ENCODE assay signal across 13 cellular contexts in the genomic region with DNA sequence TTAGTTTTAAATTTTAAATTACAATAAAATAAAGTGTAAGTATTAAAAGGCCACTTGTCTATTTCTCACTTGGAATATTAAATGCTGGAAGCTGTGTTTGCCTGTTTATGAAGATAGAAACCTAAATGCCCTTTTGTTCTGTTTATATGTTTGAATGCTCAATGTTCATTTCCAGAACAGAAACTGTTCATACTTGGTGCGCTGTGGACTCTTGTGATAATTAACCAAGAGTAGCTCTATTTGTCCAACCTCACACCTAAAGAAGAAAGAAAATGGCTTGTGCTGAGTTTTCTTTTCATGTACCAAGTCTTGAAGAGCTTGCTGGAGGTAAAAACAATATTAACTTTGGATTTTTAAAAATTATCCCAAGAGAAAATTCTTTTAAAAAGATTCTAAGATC. TPM values are rescaled to one million over a fixed set of nuclear protein-coding genes. Genes with fewer than 3 reads are reported as not detected.
DNase-seq lines count a peak whose midpoint lies in the region; ATAC-seq and TF ChIP-seq lines count a peak whose summit lies in the region.
"Had no signal": no experiment of that assay in that cellular context is flagged by ENCODE, and none has a peak within 500 bp of the region (broad histone marks: within the 10 kb centered on the region; RNA-seq: fewer than 3 reads in every experiment).

No MANE protein-coding gene starts in this region.

- H3K4me2 ChIP-seq in hepatocyte = peak overlapping the region; percentile 82

- H3K27me3 ChIP-seq in hepatocyte = no peaks in the 10 kb centered on the region
- H3K27me3 ChIP-seq: pancreas had no signal

- H3K36me3 ChIP-seq in hepatocyte (replicated peaks; ENCODE audit: insufficient read depth, low read depth) = no peaks in the 10 kb centered on the region
- H3K36me3 ChIP-seq: pancreas had no signal

- peak overlapping the region; percentile 1 for H3K27ac ChIP-seq in hepatocyte

- no peaks in the 10 kb centered on the region for H3K9me2 ChIP-seq in hepatocyte (replicated peaks; ENCODE audit: insufficient read depth)

- no peak overlapping the region for H2AFZ ChIP-seq in hepatocyte

- no peak for TF ChIP-seq CTCF in hepatocyte (IDR thresholded peaks at IDR 0.05; ENCODE audit: poor library complexity)

- no peak overlapping the region for H3K4me3 ChIP-seq in hepatocyte
- H3K4me3 ChIP-seq: lung, pancreas had no signal

- no peaks in the 10 kb centered on the region for H3K9me3 ChIP-seq in hepatocyte (ENCODE audit: low read depth)
- H3K9me3 ChIP-seq: pancreas had no signal

- 62% methylated on average over 1 of the region's 1 CpG for WGBS in hepatocyte (ENCODE audit: low lambda C conversion rate, missing lambda C conversion rate)

- peaks cover 8% of the 10 kb centered on the region for H3K4me1 ChIP-seq in hepatocyte (ENCODE audit: insufficient read depth)

- H3K79me2 ChIP-seq in hepatocyte = peaks cover 29% of the 10 kb centered on the region

- no peaks in the 10 kb centered on the region for H4K20me1 ChIP-seq in hepatocyte (ENCODE audit: insufficient read depth, poor library complexity, severe bottlenecking)

- ATAC-seq in GM18858 (IDR thresholded peaks at IDR 0.05; ENCODE audit: unreplicated experiment) (peak; percentile 82), GM21447 (IDR thresholded peaks at IDR 0.05; ENCODE audit: unreplicated experiment) (peak; percentile 84), HG03060 (IDR thresholded peaks at IDR 0.05; ENCODE audit: low read depth, unreplicated experiment) (peak; percentile 68)
- ATAC-seq: pancreas had no signal

- DNase-seq in hepatocyte (ENCODE audit: low spot score) (no peak), NCI-H2171 treated with DMSO at 0.1 percent for 48 hours (lab: John Stamatoyannopoulos, UW) (no peak), Kasumi-1 (lab: John Stamatoyannopoulos, UW) (no peak), foreskin melanocyte (no peak), activated T-cell treated with anti-CD3 and anti-CD28 coated beads for 4 hours (no peak)
- DNase-seq: NCI-H1436, NCI-H82, pancreas, SIG-M5 had no signal

RNA-seq across cellular contexts. Expression of gene C11orf54, which starts 5.7 kb away (rescaled TPM):
- 72.0 and 75.6 TPM in 2 replicates for total RNA-seq in hepatocyte
- 31.1 and 32.9 TPM in 2 replicates for polyA plus RNA-seq in hepatocyte

RNA-seq across cellular contexts. Expression of gene TAF1D, which starts 5.8 kb away (rescaled TPM):
- total RNA-seq in hepatocyte = 240 and 318 TPM in 2 replicates
- polyA plus RNA-seq in hepatocyte = 42.1 and 51.9 TPM in 2 replicates

RNA-seq across cellular contexts. Expression of gene MED17, which starts 37.0 kb away (rescaled TPM):
- total RNA-seq in hepatocyte = 30.9 and 33.7 TPM in 2 replicates
- 18.3 and 32.5 TPM in 2 replicates for polyA plus RNA-seq in hepatocyte
